In genomic region chr2:233553366-233553765, GRCh38 we compare ENCODE assay signal across 25 cellular contexts.
"Had no signal": no experiment of that assay in that cellular context is flagged by ENCODE, and none has a peak within 500 bp of the region (broad histone marks: within the 10 kb centered on the region; RNA-seq: fewer than 3 reads in every experiment).

No MANE protein-coding gene starts in this region.

- DNase-seq: activated CD4-positive, alpha-beta T cell treated with anti-CD3 and anti-CD28 coated beads, Interleukin-2, amount 10 ng/mL, durations not matched to agents 7 days and 5 days; activated CD4-positive, CD25-positive, alpha-beta regulatory T cell treated with anti-CD3 and anti-CD28 coated beads, Interleukin-2, amount 50 U/mL, for 72 hours; activated CD8-positive, alpha-beta memory T cell treated with anti-CD3 and anti-CD28 coated beads, Interleukin-2, amount 10 ng/mL, durations not matched to agents 7 days and 5 days; activated CD8-positive, alpha-beta T cell treated with anti-CD3 and anti-CD28 coated beads for 36 hours; activated gamma-delta T cell treated with Interleukin-2 at 50 U/mL for 16 hours; adrenal gland; cortex of kidney; foreskin keratinocyte; glutamatergic neuron; immature natural killer cell; left ventricle myocardium superior; mammary epithelial cell; naive thymus-derived CD8-positive, alpha-beta T cell; sigmoid colon; spleen; stimulated activated CD4-positive, alpha-beta T cell treated with anti-CD3 and anti-CD28 coated beads, Interleukin-4, amount 100 ng/mL, for 1 hour; stimulated activated naive CD4-positive, alpha-beta T cell; T-cell; WERI-Rb-1 had no signal

- H3K4me2 ChIP-seq: hepatocyte had no signal

- H2AFZ ChIP-seq: hepatocyte had no signal

- ATAC-seq: activated CD8-positive, alpha-beta memory T cell treated with anti-CD3 and anti-CD28 coated beads, Interleukin-2, amount 10 ng/mL, durations not matched to agents 7 days and 5 days; activated CD8-positive, alpha-beta T cell treated with anti-CD3 and anti-CD28 coated beads for 36 hours; activated naive CD4-positive, alpha-beta T cell treated with anti-CD3 and anti-CD28 coated beads, Interleukin-2, amount 50 U/mL, for 72 hours; foreskin keratinocyte; left ventricle myocardium superior; naive thymus-derived CD8-positive, alpha-beta T cell; T-cell had no signal

- H3K27ac ChIP-seq: adrenal gland, epithelial cell of prostate, foreskin keratinocyte, hepatocyte, sigmoid colon, spleen, thoracic aorta, WERI-Rb-1 had no signal

- H3K79me2 ChIP-seq: hepatocyte had no signal

- H3K27me3 ChIP-seq: adrenal gland, foreskin keratinocyte, hepatocyte, sigmoid colon, spleen had no signal

- H3K9me3 ChIP-seq: adrenal gland, sigmoid colon, spleen, thoracic aorta had no signal

- FAIRE-seq: bronchial epithelial cell, TTC549 had no signal

- H3K4me3 ChIP-seq: adrenal gland, hepatocyte, sigmoid colon, spleen, thoracic aorta had no signal
